14 cellular contexts compared by ENCODE assay signal in genomic region chr15:32885711-32886110, GRCh38.
DNase-seq lines count a peak whose midpoint lies in the region; ATAC-seq and TF ChIP-seq lines count a peak whose summit lies in the region.
"Had no signal": no experiment of that assay in that cellular context is flagged by ENCODE, and none has a peak within 500 bp of the region (broad histone marks: within the 10 kb centered on the region; RNA-seq: fewer than 3 reads in every experiment).

No MANE protein-coding gene starts in this region.

- H3K4me1 ChIP-seq in cardiac muscle cell (ENCODE audit: low read depth) (peaks cover 30% of the 10 kb centered on the region), stomach (peaks cover 0 to 33% (median 2%) of the 10 kb centered on the region in 4 donors)

- no peaks in the 10 kb centered on the region for H3K27me3 ChIP-seq in cardiac muscle cell
- H3K27me3 ChIP-seq in stomach: no peaks in the 10 kb centered on the region

- ATAC-seq in HG02571 (IDR thresholded peaks at IDR 0.05; ENCODE audit: unreplicated experiment): no peak

- DNase-seq in cardiac muscle cell (ENCODE audit: low read depth in 1 of 2, low spot score in 1 of 2) (no peak), cardiac septum (ENCODE audit: low spot score) (no peak), fibroblast of villous mesenchyme (ENCODE audit: low read depth) (peak; percentile 60), stomach (no peak), GM10266 (ENCODE audit: extremely low spot score) (no peak), NCI-H128 (lab: John Stamatoyannopoulos, UW; ENCODE audit: unreplicated experiment) (no peak)
- DNase-seq: 8988T; ACHN; C1 segment of cervical spinal cord; Calu3; CD4-positive, alpha-beta T cell; DMS 273 treated with DMSO at 0.1 percent for 48 hours; GOT3 had no signal

- intact Hi-C loops in cardiac septum (cut with DNase I) (no loop called here), stomach (cut with DNase I; ENCODE audit: low total_unique reads) (no loop called here)

- TF ChIP-seq CTCF in cardiac muscle cell (IDR thresholded peaks at IDR 0.05; ENCODE audit: low read depth, low read length): no peak
- TF ChIP-seq CTCF in fibroblast of villous mesenchyme (IDR thresholded peaks at IDR 0.05; ENCODE audit: insufficient read depth, low read depth, low read length): no peak
- no peak for TF ChIP-seq CTCF in stomach (IDR thresholded peaks at IDR 0.05)
- no peak for TF ChIP-seq CTCF in GM10266 (IDR thresholded peaks at IDR 0.05; ENCODE audit: control insufficient read depth, insufficient read depth, low read depth, missing control alignments)

- no peak for TF ChIP-seq EP300 in stomach (IDR thresholded peaks at IDR 0.05)

- no peaks in the 10 kb centered on the region for H3K9me3 ChIP-seq in cardiac muscle cell (ENCODE audit: low read depth)
- H3K9me3 ChIP-seq in stomach: no peaks in the 10 kb centered on the region

- H3K27ac ChIP-seq in cardiac muscle cell (peak overlapping the region; percentile 46), stomach (peak overlapping the region in 4 of 5 donors; percentile 39 to 71 (median 58))

- H3K36me3 ChIP-seq in cardiac muscle cell (no peaks in the 10 kb centered on the region), stomach (peaks cover 0 to 6% (median 3%) of the 10 kb centered on the region in 4 donors)

- TF ChIP-seq POLR2A in stomach (IDR thresholded peaks at IDR 0.05): no peak

- H3K4me3 ChIP-seq in cardiac muscle cell: no peak overlapping the region
- no peak overlapping the region for H3K4me3 ChIP-seq in fibroblast of villous mesenchyme (ENCODE audit: low read depth, low read length)
- no peak overlapping the region for H3K4me3 ChIP-seq in stomach

- 74 to 87% (median 78%) methylated on average over 5 of the region's 5 CpGs for WGBS in stomach, 5 donors
